In genomic region chr15:41238100-41238499, GRCh38 we compare ENCODE assay signal across 18 cellular contexts. TPM values are rescaled to one million over a fixed set of nuclear protein-coding genes. Genes with fewer than 3 reads are reported as not detected.
DNase-seq lines count a peak whose midpoint lies in the region; ATAC-seq and TF ChIP-seq lines count a peak whose summit lies in the region.
"Had no signal": no experiment of that assay in that cellular context is flagged by ENCODE, and none has a peak within 500 bp of the region (broad histone marks: within the 10 kb centered on the region; RNA-seq: fewer than 3 reads in every experiment).

No MANE protein-coding gene starts in this region.

- whole genome bisulfite sequencing in body of pancreas, 2 donors = 37 to 55% methylated on average over 5 of the region's 5 CpGs

- DNase-seq in activated naive CD8-positive, alpha-beta T cell treated with anti-CD3 and anti-CD28 coated beads for 36 hours = no peak
- DNase-seq in activated naive CD8-positive, alpha-beta T cell treated with anti-CD3 and anti-CD28 coated beads, Interleukin-2, amount 50 U/mL, for 24 hours = no peak
- DNase-seq in body of pancreas (no peak), nephron progenitor cell (no peak), epidermal melanocyte (ENCODE audit: insufficient read length, low spot score) (no peak), iPS-NIHi11 (ENCODE audit: low spot score) (no peak), Kasumi-1 (lab: John Stamatoyannopoulos, UW) (no peak)
- no peak for DNase-seq in naive thymus-derived CD4-positive, alpha-beta T cell
- DNase-seq: CD8-positive, alpha-beta T cell; COR-L47; DMS153; DND-41; GDM1 had no signal

- H3K9me3 ChIP-seq in body of pancreas = no peaks in the 10 kb centered on the region
- no peaks in the 10 kb centered on the region for H3K9me3 ChIP-seq in naive thymus-derived CD4-positive, alpha-beta T cell (ENCODE audit: control insufficient read depth in 2 of 3, low read length in 3 of 3)
- H3K9me3 ChIP-seq: HAP-1 had no signal

- no peaks in the 10 kb centered on the region for H3K36me3 ChIP-seq in body of pancreas (replicated peaks in 1 of 2; ENCODE audit: insufficient read depth in 1 of 2, low read depth in 2 of 2)
- H3K36me3 ChIP-seq in naive thymus-derived CD4-positive, alpha-beta T cell (ENCODE audit: control insufficient read depth in 2 of 3, insufficient read depth in 3 of 3, low read length in 3 of 3) = no peaks in the 10 kb centered on the region
- H3K36me3 ChIP-seq: HAP-1 had no signal

- no peak for TF ChIP-seq POLR2A in body of pancreas (IDR thresholded peaks at IDR 0.05)

- no peaks in the 10 kb centered on the region for H3K27me3 ChIP-seq in body of pancreas
- H3K27me3 ChIP-seq in naive thymus-derived CD4-positive, alpha-beta T cell (ENCODE audit: control insufficient read depth in 2 of 2, insufficient read depth in 2 of 2, low read length in 2 of 2) = no peaks in the 10 kb centered on the region

- peak overlapping the region in 1 of 4 donors; percentile 24 for H3K27ac ChIP-seq in body of pancreas
- H3K27ac ChIP-seq in naive thymus-derived CD4-positive, alpha-beta T cell (ENCODE audit: low read depth, low read length) = no peak overlapping the region
- H3K27ac ChIP-seq: 22Rv1 had no signal

- no peak for ATAC-seq in activated naive CD8-positive, alpha-beta T cell treated with anti-CD3 and anti-CD28 coated beads, Interleukin-2, amount 50 U/mL, for 24 hours
- peak; percentile 49 for ATAC-seq in body of pancreas
- ATAC-seq in naive thymus-derived CD4-positive, alpha-beta T cell = no peak
- ATAC-seq: CD8-positive, alpha-beta T cell had no signal

- POLR2A ChIA-PET in naive thymus-derived CD4-positive, alpha-beta T cell (lab: Charles Lee) = no interaction called here

- CTCF ChIA-PET in naive thymus-derived CD4-positive, alpha-beta T cell (lab: Charles Lee) = no interaction called here

- no peaks in the 10 kb centered on the region for H3K9me3 Mint-ChIP-seq in activated naive CD8-positive, alpha-beta T cell treated with anti-CD3 and anti-CD28 coated beads for 36 hours
- H3K9me3 Mint-ChIP-seq in activated naive CD8-positive, alpha-beta T cell treated with anti-CD3 and anti-CD28 coated beads, Interleukin-2, amount 50 U/mL, for 24 hours = no peaks in the 10 kb centered on the region
- no peaks in the 10 kb centered on the region for H3K9me3 Mint-ChIP-seq in nephron progenitor cell
- H3K9me3 Mint-ChIP-seq in naive thymus-derived CD4-positive, alpha-beta T cell = no peaks in the 10 kb centered on the region
- H3K9me3 Mint-ChIP-seq: CD14-positive monocyte; CD8-positive, alpha-beta T cell had no signal

- peaks cover 29% of the 10 kb centered on the region for H3K4me1 ChIP-seq in body of pancreas
- no peaks in the 10 kb centered on the region for H3K4me1 ChIP-seq in naive thymus-derived CD4-positive, alpha-beta T cell (ENCODE audit: control insufficient read depth in 2 of 2, insufficient read depth in 2 of 2, low read length in 2 of 2)

- no peak overlapping the region for H3K4me3 Mint-ChIP-seq in activated naive CD8-positive, alpha-beta T cell treated with anti-CD3 and anti-CD28 coated beads for 36 hours
- no peak overlapping the region for H3K4me3 Mint-ChIP-seq in activated naive CD8-positive, alpha-beta T cell treated with anti-CD3 and anti-CD28 coated beads, Interleukin-2, amount 50 U/mL, for 24 hours
- no peak overlapping the region for H3K4me3 Mint-ChIP-seq in nephron progenitor cell
- no peak overlapping the region for H3K4me3 Mint-ChIP-seq in naive thymus-derived CD4-positive, alpha-beta T cell
- H3K4me3 Mint-ChIP-seq: CD14-positive monocyte; CD8-positive, alpha-beta T cell had no signal

- TF ChIP-seq CTCF in body of pancreas (IDR thresholded peaks at IDR 0.05) (no peak), nephron progenitor cell (IDR thresholded peaks at IDR 0.05) (no peak)

- no peaks in the 10 kb centered on the region for H3K27me3 Mint-ChIP-seq in activated naive CD8-positive, alpha-beta T cell treated with anti-CD3 and anti-CD28 coated beads for 36 hours
- H3K27me3 Mint-ChIP-seq in activated naive CD8-positive, alpha-beta T cell treated with anti-CD3 and anti-CD28 coated beads, Interleukin-2, amount 50 U/mL, for 24 hours = no peaks in the 10 kb centered on the region
- H3K27me3 Mint-ChIP-seq in nephron progenitor cell (ENCODE audit: low read depth, poor library complexity) = no peaks in the 10 kb centered on the region
- no peaks in the 10 kb centered on the region for H3K27me3 Mint-ChIP-seq in naive thymus-derived CD4-positive, alpha-beta T cell

- H3K27ac Mint-ChIP-seq in activated naive CD8-positive, alpha-beta T cell treated with anti-CD3 and anti-CD28 coated beads for 36 hours = peak overlapping the region; percentile 30
- H3K27ac Mint-ChIP-seq in activated naive CD8-positive, alpha-beta T cell treated with anti-CD3 and anti-CD28 coated beads, Interleukin-2, amount 50 U/mL, for 24 hours = no peak overlapping the region
- H3K27ac Mint-ChIP-seq in nephron progenitor cell = peak overlapping the region; percentile 87
- no peak overlapping the region for H3K27ac Mint-ChIP-seq in naive thymus-derived CD4-positive, alpha-beta T cell
- H3K27ac Mint-ChIP-seq: CD14-positive monocyte; CD8-positive, alpha-beta T cell had no signal

- H3K4me3 ChIP-seq in body of pancreas = no peak overlapping the region
- H3K4me3 ChIP-seq in naive thymus-derived CD4-positive, alpha-beta T cell (ENCODE audit: low read length) = no peak overlapping the region
- H3K4me3 ChIP-seq: HAP-1 had no signal

- intact Hi-C loops in body of pancreas (cut with DNase I) = no loop called here
- intact Hi-C loops in naive thymus-derived CD4-positive, alpha-beta T cell (cut with micrococcal nuclease) = loop anchor here (10.0 kb wide), 3 partner anchors 543 to 1867 kb away; partner anchors contain the start of genes EHD4 (in 1 of the 2), RAD51 (in 1 of the 2) and UBR1 (in 1 of the 2)

- H3K36me3 Mint-ChIP-seq in activated naive CD8-positive, alpha-beta T cell treated with anti-CD3 and anti-CD28 coated beads for 36 hours = no peaks in the 10 kb centered on the region
- H3K36me3 Mint-ChIP-seq in activated naive CD8-positive, alpha-beta T cell treated with anti-CD3 and anti-CD28 coated beads, Interleukin-2, amount 50 U/mL, for 24 hours (ENCODE audit: low read depth) = peaks cover 2% of the 10 kb centered on the region
- no peaks in the 10 kb centered on the region for H3K36me3 Mint-ChIP-seq in nephron progenitor cell (ENCODE audit: low read depth)
- H3K36me3 Mint-ChIP-seq in naive thymus-derived CD4-positive, alpha-beta T cell = peaks cover 0 to 3% (median 0%) of the 10 kb centered on the region in 5 donors

- H3K4me1 Mint-ChIP-seq in activated naive CD8-positive, alpha-beta T cell treated with anti-CD3 and anti-CD28 coated beads for 36 hours = peaks cover 3% of the 10 kb centered on the region
- H3K4me1 Mint-ChIP-seq in activated naive CD8-positive, alpha-beta T cell treated with anti-CD3 and anti-CD28 coated beads, Interleukin-2, amount 50 U/mL, for 24 hours = peaks cover 6% of the 10 kb centered on the region
- peaks cover 8% of the 10 kb centered on the region for H3K4me1 Mint-ChIP-seq in nephron progenitor cell
- H3K4me1 Mint-ChIP-seq in naive thymus-derived CD4-positive, alpha-beta T cell = peaks cover 3 to 14% (median 9%) of the 10 kb centered on the region in 7 donors

RNA-seq across cellular contexts. Expression of gene CHP1, which starts 7.0 kb away (rescaled TPM):
- 10 to 100 TPM; 29.1 to 32.8 TPM for total RNA-seq in activated naive CD8-positive, alpha-beta T cell treated with anti-CD3 and anti-CD28 coated beads for 36 hours
- total RNA-seq in body of pancreas = 10 to 100 TPM; 61.0 to 87.9 TPM
- 10 to 100 TPM; 20.2 to 70.6 (median 24.7) TPM for total RNA-seq in naive thymus-derived CD4-positive, alpha-beta T cell
- 10 to 100 TPM; 11.0 to 12.4 TPM for polyA plus RNA-seq in naive thymus-derived CD4-positive, alpha-beta T cell

RNA-seq across cellular contexts. Expression of gene EXD1, which starts 7.5 kb away (rescaled TPM):
- total RNA-seq in activated naive CD8-positive, alpha-beta T cell treated with anti-CD3 and anti-CD28 coated beads for 36 hours = not detected
- not detected for total RNA-seq in body of pancreas
- total RNA-seq in naive thymus-derived CD4-positive, alpha-beta T cell = not detected
- polyA plus RNA-seq in naive thymus-derived CD4-positive, alpha-beta T cell = not detected
- total RNA-seq: A673; CD8-positive, alpha-beta T cell had no signal
- polyA plus RNA-seq: BJ had no signal

Comparison
In these comparisons a context has a peak if more than half of its experiments do, and no peak if none do; other contexts are left out.
1. H3K27ac Mint-ChIP-seq: peak in activated naive CD8-positive, alpha-beta T cell treated with anti-CD3 and anti-CD28 coated beads for 36 hours (single experiment) and nephron progenitor cell (single experiment); none in activated naive CD8-positive, alpha-beta T cell treated with anti-CD3 and anti-CD28 coated beads, Interleukin-2, amount 50 U/mL, for 24 hours (single experiment) and naive thymus-derived CD4-positive, alpha-beta T cell (0 of 9).